In genomic region chr5:173917788-173918786, GRCh38 we compare ENCODE assay signal across 1 cellular context.
TF ChIP-seq lines count a peak whose summit lies in the region.

No MANE protein-coding gene starts in this region.

TF ChIP-seq in K562, 482 proteins besides CTCF, POLR2A, EP300 and RAD21 (continued from another document and continues in another):
- TF ChIP-seq GTF3C2 (IDR thresholded peaks at IDR 0.05; ENCODE audit: borderline replicate concordance, extremely low read depth, insufficient read length), result no peak
- no peak for TF ChIP-seq SP2 (IDR thresholded peaks at IDR 0.05; ENCODE audit: extremely low read depth, low read depth, low read length, poor library complexity, severe bottlenecking)
- TF ChIP-seq ZNF197 (CRISPR knock-in tag; IDR thresholded peaks at IDR 0.05; ENCODE audit: low read depth), result no peak
- TF ChIP-seq FOXP4 (CRISPR knock-in tag; IDR thresholded peaks at IDR 0.05; ENCODE audit: borderline replicate concordance), result no peak
- TF ChIP-seq SNIP1 (IDR thresholded peaks at IDR 0.05; ENCODE audit: low read depth), result no peak
- peak; percentile 96 for TF ChIP-seq JUND (IDR thresholded peaks at IDR 0.05; ENCODE audit: borderline replicate concordance, low read depth, low read length)
- TF ChIP-seq JUND (tag; IDR thresholded peaks at IDR 0.05; ENCODE audit: borderline replicate concordance, low read depth, low read length), result no peak
- no peak for TF ChIP-seq FOXA1 (IDR thresholded peaks at IDR 0.05; ENCODE audit: borderline replicate concordance)
- no peak for TF ChIP-seq ERF (CRISPR knock-in tag; IDR thresholded peaks at IDR 0.05)
- no peak for TF ChIP-seq POLR3A (IDR thresholded peaks at IDR 0.05; ENCODE audit: borderline replicate concordance, extremely low read depth, insufficient read depth, insufficient read length)
- no peak for TF ChIP-seq ZNF133 (CRISPR knock-in tag; IDR thresholded peaks at IDR 0.05)
- TF ChIP-seq ATF4 (CRISPR knock-in tag; IDR thresholded peaks at IDR 0.05), result no peak
- TF ChIP-seq ZNF347 (CRISPR knock-in tag; IDR thresholded peaks at IDR 0.05; ENCODE audit: low read depth), result no peak
- no peak for TF ChIP-seq HOXB6 (CRISPR knock-in tag; IDR thresholded peaks at IDR 0.05; ENCODE audit: borderline replicate concordance)
- 0 out of 4 replicates have a peak, but pooled peaks of 1 of the 2 experiments have one; percentile 57 for TF ChIP-seq MLLT1 (IDR thresholded peaks at IDR 0.05)
- no peak for TF ChIP-seq ZNF140 (CRISPR knock-in tag; IDR thresholded peaks at IDR 0.05)
- no peak for TF ChIP-seq ZNF57 (CRISPR knock-in tag; IDR thresholded peaks at IDR 0.05)
- no peak for TF ChIP-seq NFYB (IDR thresholded peaks at IDR 0.05; ENCODE audit: extremely low read depth, insufficient read length)
- TF ChIP-seq CAMTA2 (CRISPR knock-in tag; conservative IDR thresholded peaks at IDR 0.05), result no peak
- no peak for TF ChIP-seq ZNF384 (IDR thresholded peaks at IDR 0.05; ENCODE audit: low read depth, low read length)
- no peak for TF ChIP-seq TCFL5 (CRISPR knock-in tag; conservative IDR thresholded peaks at IDR 0.05)
- TF ChIP-seq MCM2 (IDR thresholded peaks at IDR 0.05; ENCODE audit: low read depth), result no peak
- no peak for TF ChIP-seq PRMT5 (CRISPR knock-in tag; IDR thresholded peaks at IDR 0.05)
- TF ChIP-seq HMG20A (CRISPR knock-in tag; conservative IDR thresholded peaks at IDR 0.05), result no peak
- TF ChIP-seq ZNF583 (CRISPR knock-in tag; IDR thresholded peaks at IDR 0.05), result no peak
- TF ChIP-seq MAFK (IDR thresholded peaks at IDR 0.05; ENCODE audit: low read length), result no peak
- peak in 1 of 2 experiments; percentile 99; a peak in 2 of 4 replicates for TF ChIP-seq NONO (IDR thresholded peaks at IDR 0.05; ENCODE audit: low read depth in 2 of 2, low read length in 1 of 2)
- no peak for TF ChIP-seq NELFE (IDR thresholded peaks at IDR 0.05; ENCODE audit: insufficient read depth, insufficient read length)
- no peak for TF ChIP-seq POLR3G (IDR thresholded peaks at IDR 0.05; ENCODE audit: extremely low read depth, insufficient read length, insufficient replicate concordance)
- no peak for TF ChIP-seq TSHZ1 (CRISPR knock-in tag; IDR thresholded peaks at IDR 0.05)
- TF ChIP-seq ZNF324 (CRISPR knock-in tag; IDR thresholded peaks at IDR 0.05), result no peak
- no peak for TF ChIP-seq ATF2 (CRISPR knock-in tag; IDR thresholded peaks at IDR 0.05)
- TF ChIP-seq CBFA2T3 (IDR thresholded peaks at IDR 0.05), result no peak
- no peak for TF ChIP-seq FOXA3 (CRISPR knock-in tag; conservative IDR thresholded peaks at IDR 0.05 in 1 of 2, IDR thresholded peaks at IDR 0.05 in 1 of 2)
- 0 out of 2 replicates have a peak, but pooled peaks have one; percentile 46 for TF ChIP-seq ZNF395 (CRISPR knock-in tag; IDR thresholded peaks at IDR 0.05)
- TF ChIP-seq CTCFL (IDR thresholded peaks at IDR 0.05; ENCODE audit: borderline replicate concordance, insufficient read depth, low read depth, low read length, poor library complexity, severe bottlenecking), result no peak
- TF ChIP-seq ZNF592 (IDR thresholded peaks at IDR 0.05), result no peak
- TF ChIP-seq ZBTB7A (IDR thresholded peaks at IDR 0.05; ENCODE audit: borderline replicate concordance, control insufficient read depth, low read depth, low read length), result no peak
- TF ChIP-seq HMG20B (CRISPR knock-in tag; IDR thresholded peaks at IDR 0.05), result no peak
- no peak for TF ChIP-seq TARDBP (IDR thresholded peaks at IDR 0.05)
- TF ChIP-seq NR3C1 (CRISPR knock-in tag; IDR thresholded peaks at IDR 0.05), result no peak
- TF ChIP-seq CCNT2 (IDR thresholded peaks at IDR 0.05; ENCODE audit: borderline replicate concordance, extremely low read depth, insufficient read length, low read depth, low read length), result no peak
